Comparison of ENCODE assay signal across 13 cellular contexts in the genomic region with DNA sequence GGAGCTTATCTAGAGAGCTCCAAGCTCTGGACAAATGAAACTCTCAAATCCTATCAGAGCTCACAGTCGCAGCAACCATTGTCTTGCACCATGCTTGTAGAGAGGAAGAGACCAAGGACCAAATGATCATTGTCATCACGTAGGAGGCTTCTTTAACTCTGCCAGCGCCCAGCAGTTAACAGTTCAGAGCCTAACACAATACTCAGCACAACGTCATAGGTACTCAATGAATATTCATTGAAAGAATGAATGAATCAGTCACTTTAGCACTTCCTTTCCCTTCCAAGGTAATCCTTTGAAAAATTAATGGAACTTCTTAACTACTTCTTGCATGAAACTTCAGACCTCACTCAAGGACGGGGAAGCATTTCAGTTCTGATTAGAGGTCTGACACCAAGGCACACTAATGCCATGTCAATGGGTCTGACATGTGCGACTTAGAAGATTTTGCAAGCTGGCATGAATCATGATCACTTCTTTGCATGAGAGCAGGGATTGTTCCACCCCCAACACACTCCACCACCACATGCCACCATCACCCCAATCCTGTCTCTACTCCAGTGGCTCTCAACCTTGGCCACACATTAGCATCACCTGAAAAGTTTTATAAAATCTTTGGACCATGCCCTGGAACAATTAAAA. TPM values are rescaled to one million over a fixed set of nuclear protein-coding genes. Genes with fewer than 3 reads are reported as not detected.
DNase-seq lines count a peak whose midpoint lies in the region; ATAC-seq and TF ChIP-seq lines count a peak whose summit lies in the region.
"Had no signal": no experiment of that assay in that cellular context is flagged by ENCODE, and none has a peak within 500 bp of the region (broad histone marks: within the 10 kb centered on the region; RNA-seq: fewer than 3 reads in every experiment).

No MANE protein-coding gene starts in this region.

- peak; percentile 30 for DNase-seq in AG20443 (ENCODE audit: low spot score)
- DNase-seq in HT1080 (ENCODE audit: low read depth), result peak; percentile 37
- peak; percentile 35 for DNase-seq in kidney tubule cell (ENCODE audit: low spot score)
- no peak for DNase-seq in activated naive CD8-positive, alpha-beta T cell treated with anti-CD3 and anti-CD28 coated beads for 36 hours
- no peak for DNase-seq in ecto neural progenitor cell (ENCODE audit: low spot score)
- DNase-seq in NCI-H1436 treated with DMSO at 0.1 percent for 48 hours (lab: John Stamatoyannopoulos, UW), result no peak

- no peaks in the 10 kb centered on the region for H3K9me3 Mint-ChIP-seq in activated naive CD8-positive, alpha-beta T cell treated with anti-CD3 and anti-CD28 coated beads for 36 hours
- H3K9me3 Mint-ChIP-seq: activated naive CD4-positive, alpha-beta T cell treated with anti-CD3 and anti-CD28 coated beads, Interleukin-2, amount 50 U/mL, for 24 hours; stimulated activated effector memory CD8-positive, alpha-beta T cell treated with anti-CD3 and anti-CD28 coated beads, Interleukin-12 subunit alpha, Interleukin-12 subunit beta, amount 100 ng/mL, for 72 hours had no signal

- H3K36me3 Mint-ChIP-seq in activated naive CD8-positive, alpha-beta T cell treated with anti-CD3 and anti-CD28 coated beads for 36 hours, result no peaks in the 10 kb centered on the region
- H3K36me3 Mint-ChIP-seq: activated naive CD4-positive, alpha-beta T cell treated with anti-CD3 and anti-CD28 coated beads, Interleukin-2, amount 50 U/mL, for 24 hours; stimulated activated effector memory CD8-positive, alpha-beta T cell treated with anti-CD3 and anti-CD28 coated beads, Interleukin-12 subunit alpha, Interleukin-12 subunit beta, amount 100 ng/mL, for 72 hours had no signal

- ATAC-seq in HG03159 (IDR thresholded peaks at IDR 0.05; ENCODE audit: unreplicated experiment), result no peak

- H3K27me3 Mint-ChIP-seq in activated naive CD8-positive, alpha-beta T cell treated with anti-CD3 and anti-CD28 coated beads for 36 hours, result no peaks in the 10 kb centered on the region
- H3K27me3 Mint-ChIP-seq: activated naive CD4-positive, alpha-beta T cell treated with anti-CD3 and anti-CD28 coated beads, Interleukin-2, amount 50 U/mL, for 24 hours had no signal

- H3K4me3 ChIP-seq in WI38 (ENCODE audit: low read depth, low read length), result peak overlapping the region; percentile 48

- peaks cover 6% of the 10 kb centered on the region for H3K4me1 Mint-ChIP-seq in activated naive CD8-positive, alpha-beta T cell treated with anti-CD3 and anti-CD28 coated beads for 36 hours
- H3K4me1 Mint-ChIP-seq: stimulated activated effector memory CD8-positive, alpha-beta T cell treated with anti-CD3 and anti-CD28 coated beads, Interleukin-12 subunit alpha, Interleukin-12 subunit beta, amount 100 ng/mL, for 72 hours had no signal

- no peak for TF ChIP-seq CTCF in WI38 (IDR thresholded peaks at IDR 0.05; ENCODE audit: low read depth, low read length)

- H3K27ac Mint-ChIP-seq in activated naive CD8-positive, alpha-beta T cell treated with anti-CD3 and anti-CD28 coated beads for 36 hours, result no peak overlapping the region
- H3K27ac Mint-ChIP-seq: activated naive CD4-positive, alpha-beta T cell treated with anti-CD3 and anti-CD28 coated beads, Interleukin-2, amount 50 U/mL, for 24 hours; stimulated activated effector memory CD8-positive, alpha-beta T cell treated with anti-CD3 and anti-CD28 coated beads, Interleukin-12 subunit alpha, Interleukin-12 subunit beta, amount 100 ng/mL, for 72 hours had no signal

- no peak overlapping the region for H3K4me3 Mint-ChIP-seq in activated naive CD8-positive, alpha-beta T cell treated with anti-CD3 and anti-CD28 coated beads for 36 hours
- H3K4me3 Mint-ChIP-seq: stimulated activated effector memory CD8-positive, alpha-beta T cell treated with anti-CD3 and anti-CD28 coated beads, Interleukin-12 subunit alpha, Interleukin-12 subunit beta, amount 100 ng/mL, for 72 hours had no signal

RNA-seq across cellular contexts. Expression of a gene that starts 45.1 kb away (rescaled TPM):
- total RNA-seq in HT1080 (2014; rRNA removed; shearing (Covaris generic)), result not detected in 2 replicates
- polyA plus RNA-seq in HT1080 (2015; cell fraction: cytosol; rRNA removed), result not detected in 2 replicates
- not detected in 2 replicates for polyA plus RNA-seq in HT1080 (2015; cell fraction: nucleus; rRNA removed)
- total RNA-seq in activated naive CD8-positive, alpha-beta T cell treated with anti-CD3 and anti-CD28 coated beads for 36 hours, result not detected
- total RNA-seq: dermis blood vessel endothelial cell; left ventricle myocardium superior; T-helper 2 cell treated with Interferon-gamma antibody and Interleukin-4, amounts not matched to agents 100 ng/mL and 5 ng/mL, for 36 hours had no signal

Comparison
In these comparisons a context has a peak if more than half of its experiments do, and no peak if none do; other contexts are left out.
1. DNase-seq: peak in AG20443 (single experiment), HT1080 (single experiment) and kidney tubule cell (single experiment); none in activated naive CD8-positive, alpha-beta T cell treated with anti-CD3 and anti-CD28 coated beads for 36 hours (single experiment), ecto neural progenitor cell (single experiment) and NCI-H1436 treated with DMSO at 0.1 percent for 48 hours (single experiment).